In genomic region chr7:112414855-112415490, GRCh38 we compare ENCODE assay signal across 8 cellular contexts. TPM values are rescaled to one million over a fixed set of nuclear protein-coding genes. Genes with fewer than 3 reads are reported as not detected.
A peak's percentile ranks its signal among the peaks of the same experiment; 100 is the strongest.
DNase-seq lines count a peak whose midpoint lies in the region; ATAC-seq, FAIRE-seq and TF ChIP-seq lines count a peak whose summit lies in the region.

No MANE protein-coding gene starts in this region.

- H3K4me1 Mint-ChIP-seq in astrocyte (ENCODE audit: low read depth, unreplicated experiment), result peaks cover 3% of the 10 kb centered on the region

- H4K20me1 ChIP-seq in astrocyte (ENCODE audit: insufficient read depth, low read length), result no peaks in the 10 kb centered on the region

- H3K9me3 ChIP-seq in astrocyte (ENCODE audit: insufficient read depth, low read depth, low read length), result no peaks in the 10 kb centered on the region

- H3K27me3 ChIP-seq in astrocyte (ENCODE audit: insufficient read depth, low read length), result peaks cover 3% of the 10 kb centered on the region

- no peak overlapping the region for H3K4me3 ChIP-seq in astrocyte (ENCODE audit: insufficient read depth, low read depth, low read length)

- H3K4me2 ChIP-seq in astrocyte (ENCODE audit: low read length), result no peak overlapping the region

- H3K79me2 ChIP-seq in astrocyte (ENCODE audit: insufficient read depth, low read length), result no peaks in the 10 kb centered on the region

- no peak overlapping the region for H3K9ac ChIP-seq in astrocyte (ENCODE audit: low read length)

- H3K4me1 ChIP-seq in astrocyte (ENCODE audit: insufficient read depth, low read length), result no peaks in the 10 kb centered on the region

- no peaks in the 10 kb centered on the region for H3K27me3 Mint-ChIP-seq in astrocyte (ENCODE audit: low read depth, unreplicated experiment)

- FAIRE-seq in astrocyte (lab: Jason Lieb, UNC), result peak; percentile 5

- peak; percentile 69 for ATAC-seq in GM19351 (IDR thresholded peaks at IDR 0.05; ENCODE audit: unreplicated experiment)
- ATAC-seq in left colon, result peak; percentile 88
- no peak for ATAC-seq in HG03159 (IDR thresholded peaks at IDR 0.05; ENCODE audit: unreplicated experiment)
- ATAC-seq in GM21723 (IDR thresholded peaks at IDR 0.05; ENCODE audit: unreplicated experiment), result no peak

- intact Hi-C loops in left colon (cut with DNase I, micrococcal nuclease), result no loop called here

- no peaks in the 10 kb centered on the region for H3K36me3 ChIP-seq in astrocyte (ENCODE audit: insufficient read depth, low read length)

- peak; percentile 62 for TF ChIP-seq CTCF in astrocyte (IDR thresholded peaks at IDR 0.05; ENCODE audit: insufficient read depth, low read depth, low read length)

- H3K27ac ChIP-seq in astrocyte (ENCODE audit: low read depth, low read length), result no peak overlapping the region

- no peaks in the 10 kb centered on the region for H3K36me3 Mint-ChIP-seq in astrocyte (ENCODE audit: low read depth, unreplicated experiment)

- H3K27ac Mint-ChIP-seq in astrocyte (ENCODE audit: unreplicated experiment), result no peak overlapping the region

- DNase-seq in AG20443 (ENCODE audit: low spot score) (peak; percentile 41), NCI-H2081 treated with DMSO at 0.1 percent for 48 hours (lab: John Stamatoyannopoulos, UW) (peak; percentile 35), astrocyte (ENCODE audit: low read depth) (no peak), left colon (no peak)
- DNase-seq in stimulated activated CD4-positive, alpha-beta T cell treated with anti-CD3 and anti-CD28 coated beads, Interleukin-2, amount 100 ng/mL, for 24 hours, result no peak

- H2AFZ ChIP-seq in astrocyte (ENCODE audit: low read depth, low read length), result no peak overlapping the region

- H3K9me3 Mint-ChIP-seq in astrocyte (ENCODE audit: unreplicated experiment), result no peaks in the 10 kb centered on the region

- H3K4me3 Mint-ChIP-seq in astrocyte (ENCODE audit: unreplicated experiment), result no peak overlapping the region

RNA-seq across cellular contexts. Expression of gene IFRD1, which starts 35.3 kb away (rescaled TPM):
- total RNA-seq in astrocyte (101 TPM in 2 replicates), left colon (10 to 100 TPM; 32.9 to 60.6 TPM)

Comparison
In these comparisons a context has a peak if more than half of its experiments do, and no peak if none do; other contexts are left out.
1. DNase-seq: peak in AG20443 (single experiment) and NCI-H2081 treated with DMSO at 0.1 percent for 48 hours (single experiment); none in astrocyte (single experiment), left colon (0 of 2) and stimulated activated CD4-positive, alpha-beta T cell treated with anti-CD3 and anti-CD28 coated beads, Interleukin-2, amount 100 ng/mL, for 24 hours (0 of 2).
2. ATAC-seq: peak in GM19351 (single experiment) and left colon (single experiment); none in HG03159 (single experiment) and GM21723 (single experiment).